In genomic region chr5:178310130-178310865, GRCh38 we compare ENCODE assay signal across 20 cellular contexts.
"Had no signal": no experiment of that assay in that cellular context is flagged by ENCODE, and none has a peak within 500 bp of the region (broad histone marks: within the 10 kb centered on the region; RNA-seq: fewer than 3 reads in every experiment).

No MANE protein-coding gene starts in this region.

- H2AFZ ChIP-seq: neural progenitor cell had no signal

- H3K4me3 ChIP-seq: adrenal gland, coronary artery, heart right ventricle, left ventricle myocardium inferior, neural progenitor cell, prostate gland, skin epidermis, stomach, suprapubic skin, tibial nerve, uterus had no signal

- H3K36me3 ChIP-seq: adrenal gland, heart right ventricle, left ventricle myocardium inferior, neural progenitor cell, prostate gland, stomach, suprapubic skin, tibial nerve, uterus had no signal

- H3K4me2 ChIP-seq: neural progenitor cell had no signal

- H3K27me3 Mint-ChIP-seq: activated naive CD8-positive, alpha-beta T cell had no signal

- ATAC-seq: activated T-cell treated with anti-CD3 and anti-CD28 coated beads, Interleukin-2, amount 50 U/mL, for 4 hours; stimulated activated memory B cell treated with anti-CD40 and anti-IgM and Interleukin-4, amounts not matched to agents 10 μg/mL and 1 μg/mL and 100 μg/mL, for 72 hours; WTC11 had no signal

- H3K27ac Mint-ChIP-seq: activated naive CD8-positive, alpha-beta T cell; activated T-helper 2 cell treated with anti-CD3 and anti-CD28 coated beads, Interferon-gamma antibody, Interleukin-2, Interleukin-4, amounts not matched to agents 10 μg/mL and 5 μg/mL and 100 μg/mL, durations not matched to agents 14 hours and 24 hours and 36 hours; stimulated activated memory B cell treated with anti-CD40 and anti-IgM and Interleukin-4, amounts not matched to agents 10 μg/mL and 1 μg/mL and 100 μg/mL, for 72 hours; WTC11 had no signal

- H3K27me3 ChIP-seq: adrenal gland, neural progenitor cell, tibial nerve, uterus had no signal

- H3K9ac ChIP-seq: neural progenitor cell had no signal

- H3K36me3 Mint-ChIP-seq: activated naive CD8-positive, alpha-beta T cell; stimulated activated memory B cell treated with anti-CD40 and anti-IgM and Interleukin-4, amounts not matched to agents 10 μg/mL and 1 μg/mL and 100 μg/mL, for 72 hours; WTC11 had no signal

- H3K4me1 Mint-ChIP-seq: stimulated activated memory B cell treated with anti-CD40 and anti-IgM and Interleukin-4, amounts not matched to agents 10 μg/mL and 1 μg/mL and 100 μg/mL, for 72 hours had no signal

- H3K4me3 Mint-ChIP-seq: activated naive CD8-positive, alpha-beta T cell; activated T-cell treated with anti-CD3 and anti-CD28 coated beads, Interleukin-2, amount 50 U/mL, for 4 hours; neural progenitor cell; stimulated activated memory B cell treated with anti-CD40 and anti-IgM and Interleukin-4, amounts not matched to agents 10 μg/mL and 1 μg/mL and 100 μg/mL, for 72 hours; WTC11 had no signal

- H3K27ac ChIP-seq: adrenal gland, coronary artery, heart right ventricle, left ventricle myocardium inferior, neural progenitor cell, prostate gland, skin epidermis, stomach, suprapubic skin, tibial nerve, uterus had no signal

- H3K9me3 Mint-ChIP-seq: activated T-cell treated with anti-CD3 and anti-CD28 coated beads, Interleukin-2, amount 50 U/mL, for 4 hours; activated T-helper 2 cell treated with anti-CD3 and anti-CD28 coated beads, Interferon-gamma antibody, Interleukin-2, Interleukin-4, amounts not matched to agents 10 μg/mL and 5 μg/mL and 100 μg/mL, durations not matched to agents 14 hours and 24 hours and 36 hours; WTC11 had no signal

- DNase-seq: activated CD8-positive, alpha-beta memory T cell treated with anti-CD3 and anti-CD28 coated beads, Interleukin-2, amount 50 U/mL, for 4 hours; activated naive CD4-positive, alpha-beta T cell; activated T-cell treated with anti-CD3 and anti-CD28 coated beads, Interleukin-2, amount 50 U/mL, for 4 hours; left ventricle myocardium inferior; stimulated activated CD4-positive, alpha-beta T cell treated with anti-CD3 and anti-CD28 coated beads, Interleukin-2, amount 100 ng/mL, for 24 hours; stomach; T1000; uterus had no signal

- H3K9me3 ChIP-seq: adrenal gland, heart right ventricle, left ventricle myocardium inferior, prostate gland, stomach, suprapubic skin, tibial nerve, uterus had no signal

- H3K4me1 ChIP-seq: adrenal gland, left ventricle myocardium inferior, neural progenitor cell, prostate gland, uterus had no signal
